1 cellular context compared by ENCODE assay signal in genomic region chr12:100437038-100437841, GRCh38.
A peak's percentile ranks its signal among the peaks of the same experiment; 100 is the strongest.
TF ChIP-seq lines count a peak whose summit lies in the region.

No MANE protein-coding gene starts in this region.

TF ChIP-seq in HepG2, 621 proteins besides CTCF, POLR2A, EP300 and RAD21 (continued from another document and continues in another):
- peak; percentile 57; the same call in 1 of the 2 replicates for TF ChIP-seq ARNT2 (CRISPR knock-in tag; IDR thresholded peaks at IDR 0.05; ENCODE audit: low read depth)
- TF ChIP-seq KDM3A (CRISPR knock-in tag; IDR thresholded peaks at IDR 0.05; ENCODE audit: low read depth), result peak; percentile 70
- TF ChIP-seq THAP11 (CRISPR knock-in tag; IDR thresholded peaks at IDR 0.05), result peak; percentile 81
- TF ChIP-seq RFXAP (CRISPR knock-in tag; IDR thresholded peaks at IDR 0.05; ENCODE audit: borderline replicate concordance), result peak; percentile 81
- peak; percentile 85 for TF ChIP-seq POGZ (CRISPR knock-in tag; IDR thresholded peaks at IDR 0.05)
- TF ChIP-seq RAD51 (IDR thresholded peaks at IDR 0.05; ENCODE audit: borderline replicate concordance), result no peak; the same call in 1 of the 2 replicates
- TF ChIP-seq ZNF597 (CRISPR knock-in tag; IDR thresholded peaks at IDR 0.05), result no peak
- no peak for TF ChIP-seq SP5 (CRISPR knock-in tag; IDR thresholded peaks at IDR 0.05; ENCODE audit: borderline replicate concordance, low read depth)
- TF ChIP-seq NFAT5 (CRISPR knock-in tag; IDR thresholded peaks at IDR 0.05), result no peak
- TF ChIP-seq ZBTB46 (CRISPR knock-in tag; IDR thresholded peaks at IDR 0.05; ENCODE audit: borderline replicate concordance), result no peak
- peak; percentile 63; the same call in 1 of the 2 replicates for TF ChIP-seq ZNF281 (CRISPR knock-in tag; IDR thresholded peaks at IDR 0.05; ENCODE audit: borderline replicate concordance)
- no peak for TF ChIP-seq ZNF142 (CRISPR knock-in tag; IDR thresholded peaks at IDR 0.05)
- TF ChIP-seq TAF15 (IDR thresholded peaks at IDR 0.05; ENCODE audit: low read depth, low read length, poor library complexity, severe bottlenecking), result no peak
- TF ChIP-seq MED1 (CRISPR knock-in tag; IDR thresholded peaks at IDR 0.05), result peak; percentile 98
- no peak for TF ChIP-seq MTF1 (CRISPR knock-in tag; IDR thresholded peaks at IDR 0.05)
- TF ChIP-seq RBAK (CRISPR knock-in tag; IDR thresholded peaks at IDR 0.05), result no peak
- TF ChIP-seq ZNF18 (CRISPR knock-in tag; IDR thresholded peaks at IDR 0.05; ENCODE audit: insufficient replicate concordance), result no peak
- TF ChIP-seq ATF4 (CRISPR knock-in tag; IDR thresholded peaks at IDR 0.05), result peak in 1 of 2 experiments; percentile 92; a peak in 2 of 4 replicates
- peak; percentile 28 for TF ChIP-seq STAG1 (CRISPR knock-in tag; IDR thresholded peaks at IDR 0.05)
- TF ChIP-seq THYN1 (CRISPR knock-in tag; IDR thresholded peaks at IDR 0.05; ENCODE audit: borderline replicate concordance, low read depth), result no peak
- TF ChIP-seq ZNF235 (CRISPR knock-in tag; IDR thresholded peaks at IDR 0.05; ENCODE audit: borderline replicate concordance), result no peak
- no peak for TF ChIP-seq NFRKB (IDR thresholded peaks at IDR 0.05)
- TF ChIP-seq ZNF441 (CRISPR knock-in tag; IDR thresholded peaks at IDR 0.05; ENCODE audit: borderline replicate concordance), result no peak
- peak; percentile 65; the same call in 1 of the 2 replicates for TF ChIP-seq ONECUT2 (CRISPR knock-in tag; IDR thresholded peaks at IDR 0.05)
- peak; percentile 94 for TF ChIP-seq MBD4 (IDR thresholded peaks at IDR 0.05; ENCODE audit: borderline replicate concordance, low read length)
- peak; percentile 36; the same call in 1 of the 2 replicates for TF ChIP-seq GABPB1 (CRISPR knock-in tag; IDR thresholded peaks at IDR 0.05)
- no peak for TF ChIP-seq CBX2 (IDR thresholded peaks at IDR 0.05; ENCODE audit: low read depth, low read length)
- TF ChIP-seq CBX2 (CRISPR knock-in tag; IDR thresholded peaks at IDR 0.05; ENCODE audit: low read depth), result no peak
- TF ChIP-seq KDM4B (CRISPR knock-in tag; IDR thresholded peaks at IDR 0.05), result peak; percentile 78; the same call in 1 of the 2 replicates
- TF ChIP-seq ZNF496 (CRISPR knock-in tag; IDR thresholded peaks at IDR 0.05; ENCODE audit: insufficient replicate concordance), result no peak
- TF ChIP-seq ADNP (CRISPR knock-in tag; IDR thresholded peaks at IDR 0.05), result no peak
- peak; percentile 96 for TF ChIP-seq CHD4 (IDR thresholded peaks at IDR 0.05; ENCODE audit: borderline replicate concordance, low read length)
- TF ChIP-seq MED8 (CRISPR knock-in tag; IDR thresholded peaks at IDR 0.05; ENCODE audit: insufficient replicate concordance), result peak; percentile 90
- peak; percentile 95 for TF ChIP-seq RARA (CRISPR knock-in tag; IDR thresholded peaks at IDR 0.05)
- no peak for TF ChIP-seq RARG (CRISPR knock-in tag; IDR thresholded peaks at IDR 0.05; ENCODE audit: low read depth)
- peak; percentile 96 for TF ChIP-seq KDM6A (CRISPR knock-in tag; IDR thresholded peaks at IDR 0.05; ENCODE audit: low read depth)
- peak; percentile 55; the same call in 1 of the 2 replicates for TF ChIP-seq ZNF501 (CRISPR knock-in tag; IDR thresholded peaks at IDR 0.05)
- peak; percentile 93 for TF ChIP-seq CREM (IDR thresholded peaks at IDR 0.05)
- no peak for TF ChIP-seq CREM (CRISPR knock-in tag; IDR thresholded peaks at IDR 0.05)
- peak; percentile 69 for TF ChIP-seq BHLHE40 (IDR thresholded peaks at IDR 0.05; ENCODE audit: low read length)
- peak; percentile 64 to 68; a peak in 3 of 4 replicates for TF ChIP-seq NR2F1 (CRISPR knock-in tag; IDR thresholded peaks at IDR 0.05)
